Comparison of ENCODE assay signal across 1 cellular context in the genomic region with DNA sequence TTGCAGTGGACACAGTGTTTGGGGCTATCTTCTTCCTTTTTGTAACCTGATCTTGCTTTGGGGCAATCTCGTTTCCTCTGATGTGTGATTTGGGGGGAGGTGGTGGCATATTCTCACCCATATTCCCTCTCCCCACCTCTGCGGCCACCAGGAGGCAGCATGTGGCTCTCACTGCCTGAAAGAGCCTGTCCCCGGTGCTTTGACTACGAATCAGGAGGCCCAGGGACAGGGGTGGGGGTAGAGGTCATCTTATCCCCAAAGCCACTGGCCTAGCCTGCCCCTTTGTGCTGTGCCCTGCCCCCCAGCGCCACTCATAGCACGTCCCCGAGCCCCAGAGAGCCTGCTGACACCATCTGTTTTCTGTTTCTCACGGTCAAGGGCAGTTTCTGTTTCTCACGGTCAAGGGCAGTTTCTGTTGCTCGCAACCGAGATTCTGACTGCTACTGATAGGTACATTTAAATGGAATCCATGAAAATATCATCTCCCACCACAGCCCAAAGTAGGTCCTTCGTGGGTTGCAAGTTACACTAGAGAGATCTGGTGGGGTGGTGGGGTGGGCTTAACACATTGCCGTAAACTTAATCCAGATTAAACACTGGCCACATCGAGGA.
TF ChIP-seq lines count a peak whose summit lies in the region.

No MANE protein-coding gene starts in this region.

TF ChIP-seq in HepG2, 621 proteins besides CTCF, POLR2A, EP300 and RAD21 (continued from another document and continues in another):
- TF ChIP-seq ZNF558 (CRISPR knock-in tag; IDR thresholded peaks at IDR 0.05; ENCODE audit: borderline replicate concordance) (0 out of 2 replicates have a peak, but pooled peaks have one; percentile 14), ZNF101 (CRISPR knock-in tag; IDR thresholded peaks at IDR 0.05; ENCODE audit: borderline replicate concordance, low read depth) (no peak), PATZ1 (CRISPR knock-in tag; IDR thresholded peaks at IDR 0.05) (peak; percentile 89), NR2F1 (CRISPR knock-in tag; IDR thresholded peaks at IDR 0.05) (peak; percentile 65 to 77), ZNF792 (CRISPR knock-in tag; IDR thresholded peaks at IDR 0.05) (peak; percentile 31; the same call in 1 of the 2 replicates), YY1 (IDR thresholded peaks at IDR 0.05; ENCODE audit: insufficient read depth, insufficient replicate concordance, low read depth, low read length) (peak; percentile 11), ADNP (CRISPR knock-in tag; IDR thresholded peaks at IDR 0.05) (no peak), THAP9 (CRISPR knock-in tag; IDR thresholded peaks at IDR 0.05; ENCODE audit: borderline replicate concordance) (peak; percentile 65; the same call in 1 of the 2 replicates), BCL6 (CRISPR knock-in tag; IDR thresholded peaks at IDR 0.05) (0 out of 2 replicates have a peak, but pooled peaks have one; percentile 18), NKX3-1 (CRISPR knock-in tag; IDR thresholded peaks at IDR 0.05) (no peak), ERF (CRISPR knock-in tag; IDR thresholded peaks at IDR 0.05) (peak; percentile 15; the same call in 1 of the 2 replicates), ZNF737 (CRISPR knock-in tag; IDR thresholded peaks at IDR 0.05; ENCODE audit: borderline replicate concordance) (no peak), FOXO1 (CRISPR knock-in tag; IDR thresholded peaks at IDR 0.05) (no peak), SOX6 (IDR thresholded peaks at IDR 0.05) (no peak), SOX6 (CRISPR knock-in tag; IDR thresholded peaks at IDR 0.05) (peak; percentile 68; the same call in 1 of the 2 replicates), MIER3 (CRISPR knock-in tag; IDR thresholded peaks at IDR 0.05; ENCODE audit: borderline replicate concordance) (no peak), ZC3H4 (CRISPR knock-in tag; IDR thresholded peaks at IDR 0.05; ENCODE audit: borderline replicate concordance) (0 out of 2 replicates have a peak, but pooled peaks have one; percentile 39), KAT7 (CRISPR knock-in tag; IDR thresholded peaks at IDR 0.05; ENCODE audit: borderline replicate concordance) (peak; percentile 56; the same call in 1 of the 2 replicates), ZNF350 (CRISPR knock-in tag; IDR thresholded peaks at IDR 0.05; ENCODE audit: borderline replicate concordance, low read depth) (0 out of 2 replicates have a peak, but pooled peaks have one; percentile 60)
- TF ChIP-seq, protein P1, sequence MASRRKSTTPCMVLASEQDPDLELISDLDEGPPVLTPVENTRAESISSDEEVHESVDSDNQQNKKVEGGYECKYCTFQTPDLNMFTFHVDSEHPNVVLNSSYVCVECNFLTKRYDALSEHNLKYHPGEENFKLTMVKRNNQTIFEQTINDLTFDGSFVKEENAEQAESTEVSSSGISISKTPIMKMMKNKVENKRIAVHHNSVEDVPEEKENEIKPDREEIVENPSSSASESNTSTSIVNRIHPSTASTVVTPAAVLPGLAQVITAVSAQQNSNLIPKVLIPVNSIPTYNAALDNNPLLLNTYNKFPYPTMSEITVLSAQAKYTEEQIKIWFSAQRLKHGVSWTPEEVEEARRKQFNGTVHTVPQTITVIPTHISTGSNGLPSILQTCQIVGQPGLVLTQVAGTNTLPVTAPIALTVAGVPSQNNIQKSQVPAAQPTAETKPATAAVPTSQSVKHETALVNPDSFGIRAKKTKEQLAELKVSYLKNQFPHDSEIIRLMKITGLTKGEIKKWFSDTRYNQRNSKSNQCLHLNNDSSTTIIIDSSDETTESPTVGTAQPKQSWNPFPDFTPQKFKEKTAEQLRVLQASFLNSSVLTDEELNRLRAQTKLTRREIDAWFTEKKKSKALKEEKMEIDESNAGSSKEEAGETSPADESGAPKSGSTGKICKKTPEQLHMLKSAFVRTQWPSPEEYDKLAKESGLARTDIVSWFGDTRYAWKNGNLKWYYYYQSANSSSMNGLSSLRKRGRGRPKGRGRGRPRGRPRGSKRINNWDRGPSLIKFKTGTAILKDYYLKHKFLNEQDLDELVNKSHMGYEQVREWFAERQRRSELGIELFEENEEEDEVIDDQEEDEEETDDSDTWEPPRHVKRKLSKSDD (CRISPR knock-in tag; IDR thresholded peaks at IDR 0.05; ENCODE audit: low read depth), result peak; percentile 51; the same call in 1 of the 2 replicates
- TF ChIP-seq, protein P2, sequence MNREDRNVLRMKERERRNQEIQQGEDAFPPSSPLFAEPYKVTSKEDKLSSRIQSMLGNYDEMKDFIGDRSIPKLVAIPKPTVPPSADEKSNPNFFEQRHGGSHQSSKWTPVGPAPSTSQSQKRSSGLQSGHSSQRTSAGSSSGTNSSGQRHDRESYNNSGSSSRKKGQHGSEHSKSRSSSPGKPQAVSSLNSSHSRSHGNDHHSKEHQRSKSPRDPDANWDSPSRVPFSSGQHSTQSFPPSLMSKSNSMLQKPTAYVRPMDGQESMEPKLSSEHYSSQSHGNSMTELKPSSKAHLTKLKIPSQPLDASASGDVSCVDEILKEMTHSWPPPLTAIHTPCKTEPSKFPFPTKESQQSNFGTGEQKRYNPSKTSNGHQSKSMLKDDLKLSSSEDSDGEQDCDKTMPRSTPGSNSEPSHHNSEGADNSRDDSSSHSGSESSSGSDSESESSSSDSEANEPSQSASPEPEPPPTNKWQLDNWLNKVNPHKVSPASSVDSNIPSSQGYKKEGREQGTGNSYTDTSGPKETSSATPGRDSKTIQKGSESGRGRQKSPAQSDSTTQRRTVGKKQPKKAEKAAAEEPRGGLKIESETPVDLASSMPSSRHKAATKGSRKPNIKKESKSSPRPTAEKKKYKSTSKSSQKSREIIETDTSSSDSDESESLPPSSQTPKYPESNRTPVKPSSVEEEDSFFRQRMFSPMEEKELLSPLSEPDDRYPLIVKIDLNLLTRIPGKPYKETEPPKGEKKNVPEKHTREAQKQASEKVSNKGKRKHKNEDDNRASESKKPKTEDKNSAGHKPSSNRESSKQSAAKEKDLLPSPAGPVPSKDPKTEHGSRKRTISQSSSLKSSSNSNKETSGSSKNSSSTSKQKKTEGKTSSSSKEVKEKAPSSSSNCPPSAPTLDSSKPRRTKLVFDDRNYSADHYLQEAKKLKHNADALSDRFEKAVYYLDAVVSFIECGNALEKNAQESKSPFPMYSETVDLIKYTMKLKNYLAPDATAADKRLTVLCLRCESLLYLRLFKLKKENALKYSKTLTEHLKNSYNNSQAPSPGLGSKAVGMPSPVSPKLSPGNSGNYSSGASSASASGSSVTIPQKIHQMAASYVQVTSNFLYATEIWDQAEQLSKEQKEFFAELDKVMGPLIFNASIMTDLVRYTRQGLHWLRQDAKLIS (CRISPR knock-in tag; IDR thresholded peaks at IDR 0.05), result no peak
- TF ChIP-seq, protein P3, sequence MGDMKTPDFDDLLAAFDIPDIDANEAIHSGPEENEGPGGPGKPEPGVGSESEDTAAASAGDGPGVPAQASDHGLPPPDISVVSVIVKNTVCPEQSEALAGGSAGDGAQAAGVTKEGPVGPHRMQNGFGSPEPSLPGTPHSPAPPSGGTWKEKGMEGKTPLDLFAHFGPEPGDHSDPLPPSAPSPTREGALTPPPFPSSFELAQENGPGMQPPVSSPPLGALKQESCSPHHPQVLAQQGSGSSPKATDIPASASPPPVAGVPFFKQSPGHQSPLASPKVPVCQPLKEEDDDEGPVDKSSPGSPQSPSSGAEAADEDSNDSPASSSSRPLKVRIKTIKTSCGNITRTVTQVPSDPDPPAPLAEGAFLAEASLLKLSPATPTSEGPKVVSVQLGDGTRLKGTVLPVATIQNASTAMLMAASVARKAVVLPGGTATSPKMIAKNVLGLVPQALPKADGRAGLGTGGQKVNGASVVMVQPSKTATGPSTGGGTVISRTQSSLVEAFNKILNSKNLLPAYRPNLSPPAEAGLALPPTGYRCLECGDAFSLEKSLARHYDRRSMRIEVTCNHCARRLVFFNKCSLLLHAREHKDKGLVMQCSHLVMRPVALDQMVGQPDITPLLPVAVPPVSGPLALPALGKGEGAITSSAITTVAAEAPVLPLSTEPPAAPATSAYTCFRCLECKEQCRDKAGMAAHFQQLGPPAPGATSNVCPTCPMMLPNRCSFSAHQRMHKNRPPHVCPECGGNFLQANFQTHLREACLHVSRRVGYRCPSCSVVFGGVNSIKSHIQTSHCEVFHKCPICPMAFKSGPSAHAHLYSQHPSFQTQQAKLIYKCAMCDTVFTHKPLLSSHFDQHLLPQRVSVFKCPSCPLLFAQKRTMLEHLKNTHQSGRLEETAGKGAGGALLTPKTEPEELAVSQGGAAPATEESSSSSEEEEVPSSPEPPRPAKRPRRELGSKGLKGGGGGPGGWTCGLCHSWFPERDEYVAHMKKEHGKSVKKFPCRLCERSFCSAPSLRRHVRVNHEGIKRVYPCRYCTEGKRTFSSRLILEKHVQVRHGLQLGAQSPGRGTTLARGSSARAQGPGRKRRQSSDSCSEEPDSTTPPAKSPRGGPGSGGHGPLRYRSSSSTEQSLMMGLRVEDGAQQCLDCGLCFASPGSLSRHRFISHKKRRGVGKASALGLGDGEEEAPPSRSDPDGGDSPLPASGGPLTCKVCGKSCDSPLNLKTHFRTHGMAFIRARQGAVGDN (CRISPR knock-in tag; IDR thresholded peaks at IDR 0.05), result peak; percentile 89
- TF ChIP-seq, protein P4, sequence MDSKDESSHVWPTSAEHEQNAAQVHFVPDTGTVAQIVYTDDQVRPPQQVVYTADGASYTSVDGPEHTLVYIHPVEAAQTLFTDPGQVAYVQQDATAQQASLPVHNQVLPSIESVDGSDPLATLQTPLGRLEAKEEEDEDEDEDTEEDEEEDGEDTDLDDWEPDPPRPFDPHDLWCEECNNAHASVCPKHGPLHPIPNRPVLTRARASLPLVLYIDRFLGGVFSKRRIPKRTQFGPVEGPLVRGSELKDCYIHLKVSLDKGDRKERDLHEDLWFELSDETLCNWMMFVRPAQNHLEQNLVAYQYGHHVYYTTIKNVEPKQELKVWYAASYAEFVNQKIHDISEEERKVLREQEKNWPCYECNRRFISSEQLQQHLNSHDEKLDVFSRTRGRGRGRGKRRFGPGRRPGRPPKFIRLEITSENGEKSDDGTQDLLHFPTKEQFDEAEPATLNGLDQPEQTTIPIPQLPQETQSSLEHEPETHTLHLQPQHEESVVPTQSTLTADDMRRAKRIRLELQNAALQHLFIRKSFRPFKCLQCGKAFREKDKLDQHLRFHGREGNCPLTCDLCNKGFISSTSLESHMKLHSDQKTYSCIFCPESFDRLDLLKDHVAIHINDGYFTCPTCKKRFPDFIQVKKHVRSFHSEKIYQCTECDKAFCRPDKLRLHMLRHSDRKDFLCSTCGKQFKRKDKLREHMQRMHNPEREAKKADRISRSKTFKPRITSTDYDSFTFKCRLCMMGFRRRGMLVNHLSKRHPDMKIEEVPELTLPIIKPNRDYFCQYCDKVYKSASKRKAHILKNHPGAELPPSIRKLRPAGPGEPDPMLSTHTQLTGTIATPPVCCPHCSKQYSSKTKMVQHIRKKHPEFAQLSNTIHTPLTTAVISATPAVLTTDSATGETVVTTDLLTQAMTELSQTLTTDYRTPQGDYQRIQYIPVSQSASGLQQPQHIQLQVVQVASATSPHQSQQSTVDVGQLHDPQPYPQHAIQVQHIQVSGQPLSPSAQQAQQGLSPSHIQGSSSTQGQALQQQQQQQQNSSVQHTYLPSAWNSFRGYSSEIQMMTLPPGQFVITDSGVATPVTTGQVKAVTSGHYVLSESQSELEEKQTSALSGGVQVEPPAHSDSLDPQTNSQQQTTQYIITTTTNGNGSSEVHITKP (CRISPR knock-in tag; IDR thresholded peaks at IDR 0.05; ENCODE audit: low read depth), result peak; percentile 37; the same call in 1 of the 2 replicates
- TF ChIP-seq, protein P5, sequence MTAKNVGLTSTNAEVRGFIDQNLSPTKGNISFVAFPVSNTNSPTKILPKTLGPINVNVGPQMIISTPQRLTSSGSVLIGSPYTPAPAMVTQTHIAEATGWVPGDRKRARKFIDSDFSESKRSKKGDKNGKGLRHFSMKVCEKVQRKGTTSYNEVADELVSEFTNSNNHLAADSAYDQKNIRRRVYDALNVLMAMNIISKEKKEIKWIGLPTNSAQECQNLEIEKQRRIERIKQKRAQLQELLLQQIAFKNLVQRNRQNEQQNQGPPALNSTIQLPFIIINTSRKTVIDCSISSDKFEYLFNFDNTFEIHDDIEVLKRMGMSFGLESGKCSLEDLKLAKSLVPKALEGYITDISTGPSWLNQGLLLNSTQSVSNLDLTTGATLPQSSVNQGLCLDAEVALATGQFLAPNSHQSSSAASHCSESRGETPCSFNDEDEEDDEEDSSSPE (CRISPR knock-in tag; IDR thresholded peaks at IDR 0.05), result peak; percentile 17; the same call in 1 of the 2 replicates
